1 cellular context compared by ENCODE assay signal in the genomic region with DNA sequence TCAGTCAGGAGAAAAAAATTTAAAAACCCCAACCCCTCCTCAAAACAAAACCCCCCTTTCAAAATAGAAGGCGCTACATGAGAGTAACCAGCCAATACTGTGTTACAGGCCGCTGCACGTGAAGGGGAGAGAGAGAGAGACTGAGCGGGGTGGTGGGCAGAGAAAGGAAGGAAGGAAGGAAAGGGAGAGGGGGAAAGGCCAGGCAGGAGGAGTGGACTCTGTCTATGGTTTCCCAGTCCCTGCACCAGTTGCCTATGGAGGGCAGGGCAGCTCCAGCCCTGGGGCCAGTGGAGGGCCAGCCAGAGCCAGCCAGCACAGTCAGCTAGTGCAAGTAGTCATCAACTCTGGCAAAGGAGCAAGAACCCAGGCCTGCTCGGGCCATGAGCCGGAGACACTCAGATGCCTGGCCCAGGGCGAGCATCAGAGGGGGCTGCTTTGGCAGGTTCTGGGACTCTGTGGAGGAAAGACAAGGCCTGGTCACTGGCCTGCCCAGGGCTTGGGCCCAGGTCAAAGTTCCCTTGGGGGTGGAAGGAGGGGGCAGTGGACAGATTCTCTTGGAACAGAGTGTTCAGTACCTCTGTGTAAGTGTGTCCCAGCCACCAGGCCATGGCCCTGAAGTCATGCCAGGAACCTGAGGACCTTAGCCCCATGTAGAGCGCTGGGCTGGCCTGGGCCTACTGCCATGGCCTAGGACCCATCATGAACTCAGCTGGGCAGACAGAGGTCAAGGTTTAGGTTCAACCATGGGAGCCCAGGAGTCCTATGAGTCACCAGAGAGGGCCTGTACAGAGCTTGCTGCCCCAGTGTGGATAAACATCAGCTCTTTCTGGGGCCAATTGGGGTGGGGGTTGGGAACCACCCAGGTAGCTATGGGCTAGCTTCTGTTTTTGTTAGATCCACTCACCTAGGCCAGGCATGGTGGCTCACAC.
A peak's percentile ranks its signal among the peaks of the same experiment; 100 is the strongest.
TF ChIP-seq lines count a peak whose summit lies in the region.

No MANE protein-coding gene starts in this region.

TF ChIP-seq in HepG2, 621 proteins besides CTCF, POLR2A, EP300 and RAD21 (continued from another document and continues in another):
- TF ChIP-seq, protein P1, sequence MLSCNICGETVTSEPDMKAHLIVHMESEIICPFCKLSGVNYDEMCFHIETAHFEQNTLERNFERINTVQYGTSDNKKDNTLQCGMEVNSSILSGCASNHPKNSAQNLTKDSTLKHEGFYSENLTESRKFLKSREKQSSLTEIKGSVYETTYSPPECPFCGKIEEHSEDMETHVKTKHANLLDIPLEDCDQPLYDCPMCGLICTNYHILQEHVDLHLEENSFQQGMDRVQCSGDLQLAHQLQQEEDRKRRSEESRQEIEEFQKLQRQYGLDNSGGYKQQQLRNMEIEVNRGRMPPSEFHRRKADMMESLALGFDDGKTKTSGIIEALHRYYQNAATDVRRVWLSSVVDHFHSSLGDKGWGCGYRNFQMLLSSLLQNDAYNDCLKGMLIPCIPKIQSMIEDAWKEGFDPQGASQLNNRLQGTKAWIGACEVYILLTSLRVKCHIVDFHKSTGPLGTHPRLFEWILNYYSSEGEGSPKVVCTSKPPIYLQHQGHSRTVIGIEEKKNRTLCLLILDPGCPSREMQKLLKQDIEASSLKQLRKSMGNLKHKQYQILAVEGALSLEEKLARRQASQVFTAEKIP (CRISPR knock-in tag; IDR thresholded peaks at IDR 0.05; ENCODE audit: borderline replicate concordance) = no peak
- TF ChIP-seq ZNF234 (CRISPR knock-in tag; conservative IDR thresholded peaks at IDR 0.05) (no peak), SUZ12 (IDR thresholded peaks at IDR 0.05; ENCODE audit: low read depth, low read length) (no peak), ZNF605 (CRISPR knock-in tag; IDR thresholded peaks at IDR 0.05) (no peak), ZNF75D (CRISPR knock-in tag; IDR thresholded peaks at IDR 0.05; ENCODE audit: borderline replicate concordance) (no peak), HOXD1 (CRISPR knock-in tag; IDR thresholded peaks at IDR 0.05) (no peak), ZNF747 (CRISPR knock-in tag; IDR thresholded peaks at IDR 0.05; ENCODE audit: borderline replicate concordance) (no peak), CREB1 (IDR thresholded peaks at IDR 0.05) (no peak), CREB1 (CRISPR knock-in tag; IDR thresholded peaks at IDR 0.05) (no peak), ZNF557 (CRISPR knock-in tag; IDR thresholded peaks at IDR 0.05) (no peak), NPAS2 (CRISPR knock-in tag; IDR thresholded peaks at IDR 0.05; ENCODE audit: borderline replicate concordance) (no peak), ZNF713 (CRISPR knock-in tag; IDR thresholded peaks at IDR 0.05) (no peak), KLF9 (CRISPR knock-in tag; IDR thresholded peaks at IDR 0.05; ENCODE audit: low read depth) (no peak), ZFP41 (CRISPR knock-in tag; IDR thresholded peaks at IDR 0.05; ENCODE audit: borderline replicate concordance) (no peak), HHEX (CRISPR knock-in tag; IDR thresholded peaks at IDR 0.05) (no peak), ZNF768 (CRISPR knock-in tag; IDR thresholded peaks at IDR 0.05) (peak; percentile 41; the same call in 1 of the 2 replicates), ZSCAN30 (CRISPR knock-in tag; IDR thresholded peaks at IDR 0.05) (no peak), ISX (CRISPR knock-in tag; conservative IDR thresholded peaks at IDR 0.05) (no peak), NCOA1 (CRISPR knock-in tag; IDR thresholded peaks at IDR 0.05) (no peak), ZNF232 (CRISPR knock-in tag; IDR thresholded peaks at IDR 0.05; ENCODE audit: borderline replicate concordance) (no peak), ZNF383 (CRISPR knock-in tag; IDR thresholded peaks at IDR 0.05; ENCODE audit: borderline replicate concordance) (no peak)
- TF ChIP-seq, protein P2, sequence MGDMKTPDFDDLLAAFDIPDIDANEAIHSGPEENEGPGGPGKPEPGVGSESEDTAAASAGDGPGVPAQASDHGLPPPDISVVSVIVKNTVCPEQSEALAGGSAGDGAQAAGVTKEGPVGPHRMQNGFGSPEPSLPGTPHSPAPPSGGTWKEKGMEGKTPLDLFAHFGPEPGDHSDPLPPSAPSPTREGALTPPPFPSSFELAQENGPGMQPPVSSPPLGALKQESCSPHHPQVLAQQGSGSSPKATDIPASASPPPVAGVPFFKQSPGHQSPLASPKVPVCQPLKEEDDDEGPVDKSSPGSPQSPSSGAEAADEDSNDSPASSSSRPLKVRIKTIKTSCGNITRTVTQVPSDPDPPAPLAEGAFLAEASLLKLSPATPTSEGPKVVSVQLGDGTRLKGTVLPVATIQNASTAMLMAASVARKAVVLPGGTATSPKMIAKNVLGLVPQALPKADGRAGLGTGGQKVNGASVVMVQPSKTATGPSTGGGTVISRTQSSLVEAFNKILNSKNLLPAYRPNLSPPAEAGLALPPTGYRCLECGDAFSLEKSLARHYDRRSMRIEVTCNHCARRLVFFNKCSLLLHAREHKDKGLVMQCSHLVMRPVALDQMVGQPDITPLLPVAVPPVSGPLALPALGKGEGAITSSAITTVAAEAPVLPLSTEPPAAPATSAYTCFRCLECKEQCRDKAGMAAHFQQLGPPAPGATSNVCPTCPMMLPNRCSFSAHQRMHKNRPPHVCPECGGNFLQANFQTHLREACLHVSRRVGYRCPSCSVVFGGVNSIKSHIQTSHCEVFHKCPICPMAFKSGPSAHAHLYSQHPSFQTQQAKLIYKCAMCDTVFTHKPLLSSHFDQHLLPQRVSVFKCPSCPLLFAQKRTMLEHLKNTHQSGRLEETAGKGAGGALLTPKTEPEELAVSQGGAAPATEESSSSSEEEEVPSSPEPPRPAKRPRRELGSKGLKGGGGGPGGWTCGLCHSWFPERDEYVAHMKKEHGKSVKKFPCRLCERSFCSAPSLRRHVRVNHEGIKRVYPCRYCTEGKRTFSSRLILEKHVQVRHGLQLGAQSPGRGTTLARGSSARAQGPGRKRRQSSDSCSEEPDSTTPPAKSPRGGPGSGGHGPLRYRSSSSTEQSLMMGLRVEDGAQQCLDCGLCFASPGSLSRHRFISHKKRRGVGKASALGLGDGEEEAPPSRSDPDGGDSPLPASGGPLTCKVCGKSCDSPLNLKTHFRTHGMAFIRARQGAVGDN (CRISPR knock-in tag; IDR thresholded peaks at IDR 0.05) = peak; percentile 96
- TF ChIP-seq, protein P3, sequence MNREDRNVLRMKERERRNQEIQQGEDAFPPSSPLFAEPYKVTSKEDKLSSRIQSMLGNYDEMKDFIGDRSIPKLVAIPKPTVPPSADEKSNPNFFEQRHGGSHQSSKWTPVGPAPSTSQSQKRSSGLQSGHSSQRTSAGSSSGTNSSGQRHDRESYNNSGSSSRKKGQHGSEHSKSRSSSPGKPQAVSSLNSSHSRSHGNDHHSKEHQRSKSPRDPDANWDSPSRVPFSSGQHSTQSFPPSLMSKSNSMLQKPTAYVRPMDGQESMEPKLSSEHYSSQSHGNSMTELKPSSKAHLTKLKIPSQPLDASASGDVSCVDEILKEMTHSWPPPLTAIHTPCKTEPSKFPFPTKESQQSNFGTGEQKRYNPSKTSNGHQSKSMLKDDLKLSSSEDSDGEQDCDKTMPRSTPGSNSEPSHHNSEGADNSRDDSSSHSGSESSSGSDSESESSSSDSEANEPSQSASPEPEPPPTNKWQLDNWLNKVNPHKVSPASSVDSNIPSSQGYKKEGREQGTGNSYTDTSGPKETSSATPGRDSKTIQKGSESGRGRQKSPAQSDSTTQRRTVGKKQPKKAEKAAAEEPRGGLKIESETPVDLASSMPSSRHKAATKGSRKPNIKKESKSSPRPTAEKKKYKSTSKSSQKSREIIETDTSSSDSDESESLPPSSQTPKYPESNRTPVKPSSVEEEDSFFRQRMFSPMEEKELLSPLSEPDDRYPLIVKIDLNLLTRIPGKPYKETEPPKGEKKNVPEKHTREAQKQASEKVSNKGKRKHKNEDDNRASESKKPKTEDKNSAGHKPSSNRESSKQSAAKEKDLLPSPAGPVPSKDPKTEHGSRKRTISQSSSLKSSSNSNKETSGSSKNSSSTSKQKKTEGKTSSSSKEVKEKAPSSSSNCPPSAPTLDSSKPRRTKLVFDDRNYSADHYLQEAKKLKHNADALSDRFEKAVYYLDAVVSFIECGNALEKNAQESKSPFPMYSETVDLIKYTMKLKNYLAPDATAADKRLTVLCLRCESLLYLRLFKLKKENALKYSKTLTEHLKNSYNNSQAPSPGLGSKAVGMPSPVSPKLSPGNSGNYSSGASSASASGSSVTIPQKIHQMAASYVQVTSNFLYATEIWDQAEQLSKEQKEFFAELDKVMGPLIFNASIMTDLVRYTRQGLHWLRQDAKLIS (CRISPR knock-in tag; IDR thresholded peaks at IDR 0.05) = no peak
- TF ChIP-seq, protein P4, sequence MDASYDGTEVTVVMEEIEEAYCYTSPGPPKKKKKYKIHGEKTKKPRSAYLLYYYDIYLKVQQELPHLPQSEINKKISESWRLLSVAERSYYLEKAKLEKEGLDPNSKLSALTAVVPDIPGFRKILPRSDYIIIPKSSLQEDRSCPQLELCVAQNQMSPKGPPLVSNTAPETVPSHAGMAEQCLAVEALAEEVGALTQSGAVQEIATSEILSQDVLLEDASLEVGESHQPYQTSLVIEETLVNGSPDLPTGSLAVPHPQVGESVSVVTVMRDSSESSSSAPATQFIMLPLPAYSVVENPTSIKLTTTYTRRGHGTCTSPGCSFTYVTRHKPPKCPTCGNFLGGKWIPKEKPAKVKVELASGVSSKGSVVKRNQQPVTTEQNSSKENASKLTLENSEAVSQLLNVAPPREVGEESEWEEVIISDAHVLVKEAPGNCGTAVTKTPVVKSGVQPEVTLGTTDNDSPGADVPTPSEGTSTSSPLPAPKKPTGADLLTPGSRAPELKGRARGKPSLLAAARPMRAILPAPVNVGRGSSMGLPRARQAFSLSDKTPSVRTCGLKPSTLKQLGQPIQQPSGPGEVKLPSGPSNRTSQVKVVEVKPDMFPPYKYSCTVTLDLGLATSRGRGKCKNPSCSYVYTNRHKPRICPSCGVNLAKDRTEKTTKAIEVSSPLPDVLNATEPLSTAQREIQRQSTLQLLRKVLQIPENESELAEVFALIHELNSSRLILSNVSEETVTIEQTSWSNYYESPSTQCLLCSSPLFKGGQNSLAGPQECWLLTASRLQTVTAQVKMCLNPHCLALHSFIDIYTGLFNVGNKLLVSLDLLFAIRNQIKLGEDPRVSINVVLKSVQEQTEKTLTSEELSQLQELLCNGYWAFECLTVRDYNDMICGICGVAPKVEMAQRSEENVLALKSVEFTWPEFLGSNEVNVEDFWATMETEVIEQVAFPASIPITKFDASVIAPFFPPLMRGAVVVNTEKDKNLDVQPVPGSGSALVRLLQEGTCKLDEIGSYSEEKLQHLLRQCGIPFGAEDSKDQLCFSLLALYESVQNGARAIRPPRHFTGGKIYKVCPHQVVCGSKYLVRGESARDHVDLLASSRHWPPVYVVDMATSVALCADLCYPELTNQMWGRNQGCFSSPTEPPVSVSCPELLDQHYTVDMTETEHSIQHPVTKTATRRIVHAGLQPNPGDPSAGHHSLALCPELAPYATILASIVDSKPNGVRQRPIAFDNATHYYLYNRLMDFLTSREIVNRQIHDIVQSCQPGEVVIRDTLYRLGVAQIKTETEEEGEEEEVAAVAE (CRISPR knock-in tag; IDR thresholded peaks at IDR 0.05; ENCODE audit: borderline replicate concordance) = no peak
- TF ChIP-seq, protein P5, sequence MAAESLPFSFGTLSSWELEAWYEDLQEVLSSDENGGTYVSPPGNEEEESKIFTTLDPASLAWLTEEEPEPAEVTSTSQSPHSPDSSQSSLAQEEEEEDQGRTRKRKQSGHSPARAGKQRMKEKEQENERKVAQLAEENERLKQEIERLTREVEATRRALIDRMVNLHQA (CRISPR knock-in tag; IDR thresholded peaks at IDR 0.05) = no peak
- TF ChIP-seq, protein P6, sequence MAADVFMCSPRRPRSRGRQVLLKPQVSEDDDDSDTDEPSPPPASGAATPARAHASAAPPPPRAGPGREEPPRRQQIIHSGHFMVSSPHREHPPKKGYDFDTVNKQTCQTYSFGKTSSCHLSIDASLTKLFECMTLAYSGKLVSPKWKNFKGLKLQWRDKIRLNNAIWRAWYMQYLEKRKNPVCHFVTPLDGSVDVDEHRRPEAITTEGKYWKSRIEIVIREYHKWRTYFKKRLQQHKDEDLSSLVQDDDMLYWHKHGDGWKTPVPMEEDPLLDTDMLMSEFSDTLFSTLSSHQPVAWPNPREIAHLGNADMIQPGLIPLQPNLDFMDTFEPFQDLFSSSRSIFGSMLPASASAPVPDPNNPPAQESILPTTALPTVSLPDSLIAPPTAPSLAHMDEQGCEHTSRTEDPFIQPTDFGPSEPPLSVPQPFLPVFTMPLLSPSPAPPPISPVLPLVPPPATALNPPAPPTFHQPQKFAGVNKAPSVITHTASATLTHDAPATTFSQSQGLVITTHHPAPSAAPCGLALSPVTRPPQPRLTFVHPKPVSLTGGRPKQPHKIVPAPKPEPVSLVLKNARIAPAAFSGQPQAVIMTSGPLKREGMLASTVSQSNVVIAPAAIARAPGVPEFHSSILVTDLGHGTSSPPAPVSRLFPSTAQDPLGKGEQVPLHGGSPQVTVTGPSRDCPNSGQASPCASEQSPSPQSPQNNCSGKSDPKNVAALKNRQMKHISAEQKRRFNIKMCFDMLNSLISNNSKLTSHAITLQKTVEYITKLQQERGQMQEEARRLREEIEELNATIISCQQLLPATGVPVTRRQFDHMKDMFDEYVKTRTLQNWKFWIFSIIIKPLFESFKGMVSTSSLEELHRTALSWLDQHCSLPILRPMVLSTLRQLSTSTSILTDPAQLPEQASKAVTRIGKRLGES (CRISPR knock-in tag; IDR thresholded peaks at IDR 0.05; ENCODE audit: borderline replicate concordance) = no peak
- TF ChIP-seq, protein P7, sequence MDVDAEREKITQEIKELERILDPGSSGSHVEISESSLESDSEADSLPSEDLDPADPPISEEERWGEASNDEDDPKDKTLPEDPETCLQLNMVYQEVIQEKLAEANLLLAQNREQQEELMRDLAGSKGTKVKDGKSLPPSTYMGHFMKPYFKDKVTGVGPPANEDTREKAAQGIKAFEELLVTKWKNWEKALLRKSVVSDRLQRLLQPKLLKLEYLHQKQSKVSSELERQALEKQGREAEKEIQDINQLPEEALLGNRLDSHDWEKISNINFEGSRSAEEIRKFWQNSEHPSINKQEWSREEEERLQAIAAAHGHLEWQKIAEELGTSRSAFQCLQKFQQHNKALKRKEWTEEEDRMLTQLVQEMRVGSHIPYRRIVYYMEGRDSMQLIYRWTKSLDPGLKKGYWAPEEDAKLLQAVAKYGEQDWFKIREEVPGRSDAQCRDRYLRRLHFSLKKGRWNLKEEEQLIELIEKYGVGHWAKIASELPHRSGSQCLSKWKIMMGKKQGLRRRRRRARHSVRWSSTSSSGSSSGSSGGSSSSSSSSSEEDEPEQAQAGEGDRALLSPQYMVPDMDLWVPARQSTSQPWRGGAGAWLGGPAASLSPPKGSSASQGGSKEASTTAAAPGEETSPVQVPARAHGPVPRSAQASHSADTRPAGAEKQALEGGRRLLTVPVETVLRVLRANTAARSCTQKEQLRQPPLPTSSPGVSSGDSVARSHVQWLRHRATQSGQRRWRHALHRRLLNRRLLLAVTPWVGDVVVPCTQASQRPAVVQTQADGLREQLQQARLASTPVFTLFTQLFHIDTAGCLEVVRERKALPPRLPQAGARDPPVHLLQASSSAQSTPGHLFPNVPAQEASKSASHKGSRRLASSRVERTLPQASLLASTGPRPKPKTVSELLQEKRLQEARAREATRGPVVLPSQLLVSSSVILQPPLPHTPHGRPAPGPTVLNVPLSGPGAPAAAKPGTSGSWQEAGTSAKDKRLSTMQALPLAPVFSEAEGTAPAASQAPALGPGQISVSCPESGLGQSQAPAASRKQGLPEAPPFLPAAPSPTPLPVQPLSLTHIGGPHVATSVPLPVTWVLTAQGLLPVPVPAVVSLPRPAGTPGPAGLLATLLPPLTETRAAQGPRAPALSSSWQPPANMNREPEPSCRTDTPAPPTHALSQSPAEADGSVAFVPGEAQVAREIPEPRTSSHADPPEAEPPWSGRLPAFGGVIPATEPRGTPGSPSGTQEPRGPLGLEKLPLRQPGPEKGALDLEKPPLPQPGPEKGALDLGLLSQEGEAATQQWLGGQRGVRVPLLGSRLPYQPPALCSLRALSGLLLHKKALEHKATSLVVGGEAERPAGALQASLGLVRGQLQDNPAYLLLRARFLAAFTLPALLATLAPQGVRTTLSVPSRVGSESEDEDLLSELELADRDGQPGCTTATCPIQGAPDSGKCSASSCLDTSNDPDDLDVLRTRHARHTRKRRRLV (CRISPR knock-in tag; IDR thresholded peaks at IDR 0.05) = 0 out of 2 replicates have a peak, but pooled peaks have one; percentile 33
